Comparison of ENCODE assay signal across 1 cellular context in genomic region chr2:111049792-111050640, GRCh38.
TF ChIP-seq lines count a peak whose summit lies in the region.

No MANE protein-coding gene starts in this region.

TF ChIP-seq in GM23338, 12 proteins besides CTCF, POLR2A, EP300 and RAD21 (continued from another document):
- TF ChIP-seq ETS1 (IDR thresholded peaks at IDR 0.05) (no peak), ZNF114 (CRISPR knock-in tag; IDR thresholded peaks at IDR 0.05) (no peak), STAT1 (IDR thresholded peaks at IDR 0.05; ENCODE audit: unreplicated experiment) (no peak)
